ENCODE assay signal across 25 cellular contexts in the genomic region with DNA sequence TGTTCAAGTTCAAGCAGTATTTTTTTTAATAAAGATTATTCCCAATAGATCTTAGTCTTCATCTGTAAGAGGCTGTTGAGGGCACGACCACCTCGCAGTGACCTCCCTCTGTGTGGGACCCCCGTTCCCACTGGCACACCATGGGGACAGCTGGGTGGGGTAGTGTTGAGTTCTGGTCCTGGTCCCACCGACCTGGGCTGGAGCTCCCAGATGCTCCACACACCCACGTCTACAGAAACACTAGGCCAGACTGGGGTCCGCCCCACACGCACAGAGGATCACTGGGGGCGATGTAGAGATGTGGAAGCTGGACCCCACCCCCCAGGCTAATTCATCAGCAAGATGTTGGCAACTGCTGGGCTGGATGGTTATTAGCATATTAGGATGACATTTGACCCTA.
"Had no signal": no experiment of that assay in that cellular context is flagged by ENCODE, and none has a peak within 500 bp of the region (broad histone marks: within the 10 kb centered on the region; RNA-seq: fewer than 3 reads in every experiment).

No MANE protein-coding gene starts in this region.

- H3K36me3 ChIP-seq: heart right ventricle, left ventricle myocardium inferior, ovary, right atrium auricular region, right lobe of liver, suprapubic skin, thoracic aorta, tibial artery, upper lobe of right lung had no signal

- DNase-seq: heart right ventricle; left ventricle myocardium inferior; mesendoderm; midbrain; naive thymus-derived CD4-positive, alpha-beta T cell; ovary; right lobe of liver; stimulated activated CD4-positive, alpha-beta T cell treated with anti-CD3 and anti-CD28 coated beads, Interleukin-12 subunit alpha, Interleukin-12 subunit beta, amount 100 ng/mL, for 4 hours; stimulated activated CD4-positive, alpha-beta T cell treated with anti-CD3 and anti-CD28 coated beads, Interleukin-15, amount 100 ng/mL, for 24 hours; stimulated activated CD4-positive, alpha-beta T cell treated with anti-CD3 and anti-CD28 coated beads, Interleukin-2, amount 100 ng/mL, for 24 hours; stimulated activated CD4-positive, alpha-beta T cell treated with anti-CD3 and anti-CD28 coated beads, Interleukin-4, amount 100 ng/mL, for 1 hour; stimulated activated naive CD4-positive, alpha-beta T cell; tibial artery; trophoblast cell; upper lobe of right lung had no signal

- H3K9me3 Mint-ChIP-seq: natural killer cell treated with Interleukin-12 subunit alpha and Interleukin-12 subunit beta and Interleukin-15 and Interleukin-18, amount 100 ng/mL, for 72 hours had no signal

- H3K4me3 Mint-ChIP-seq: naive thymus-derived CD4-positive, alpha-beta T cell; natural killer cell treated with Interleukin-12 subunit alpha and Interleukin-12 subunit beta and Interleukin-15 and Interleukin-18, amount 100 ng/mL, for 72 hours; stimulated activated naive CD8-positive, alpha-beta T cell treated with anti-CD3 and anti-CD28 coated beads, Interleukin-15, Interleukin-2, amounts not matched to agents 100 ng/mL and 50 ng/mL, for 24 hours had no signal

- H3K9me3 ChIP-seq: mucosa of descending colon, ovary, right lobe of liver, suprapubic skin, thoracic aorta, upper lobe of right lung had no signal

- H3K4me3 ChIP-seq: heart right ventricle, hepatocyte, left ventricle myocardium inferior, lung, mucosa of descending colon, ovary, right atrium auricular region, right lobe of liver, smooth muscle cell, suprapubic skin, thoracic aorta, tibial artery, upper lobe of right lung had no signal

- H3K27ac ChIP-seq: heart right ventricle, hepatocyte, left ventricle myocardium inferior, ovary, right atrium auricular region, right lobe of liver, suprapubic skin, thoracic aorta, tibial artery, upper lobe of right lung had no signal

- H3K27me3 ChIP-seq: ovary, right atrium auricular region, right lobe of liver had no signal

- H3K4me1 Mint-ChIP-seq: naive thymus-derived CD4-positive, alpha-beta T cell had no signal

- H3K36me3 Mint-ChIP-seq: natural killer cell treated with Interleukin-12 subunit alpha and Interleukin-12 subunit beta and Interleukin-15 and Interleukin-18, amount 100 ng/mL, for 72 hours had no signal

- H3K4me1 ChIP-seq: heart right ventricle, left ventricle myocardium inferior, right atrium auricular region, right lobe of liver, suprapubic skin, tibial artery, upper lobe of right lung had no signal

- H3K27ac Mint-ChIP-seq: naive thymus-derived CD4-positive, alpha-beta T cell; natural killer cell treated with Interleukin-12 subunit alpha and Interleukin-12 subunit beta and Interleukin-15 and Interleukin-18, amount 100 ng/mL, for 72 hours; progenitor cell of endocrine pancreas; stimulated activated naive CD8-positive, alpha-beta T cell treated with anti-CD3 and anti-CD28 coated beads, Interleukin-15, Interleukin-2, amounts not matched to agents 100 ng/mL and 50 ng/mL, for 24 hours had no signal
